ENCODE assay signal across 8 cellular contexts in genomic region chr5:168579206-168579986, GRCh38. TPM values are rescaled to one million over a fixed set of nuclear protein-coding genes. Genes with fewer than 3 reads are reported as not detected.
DNase-seq lines count a peak whose midpoint lies in the region; ATAC-seq and TF ChIP-seq lines count a peak whose summit lies in the region.

TSS of gene PANK3 (minus strand) at chr5:168579368. CDS start at chr5:168579283, 85 bp downstream.

- no peak for TF ChIP-seq RAD21 in SK-N-SH (IDR thresholded peaks at IDR 0.05; ENCODE audit: low read length)

- peak within 1 kb of the TSS; percentile 78 for H3K4me2 ChIP-seq in SK-N-SH

- H3K27me3 ChIP-seq in SK-N-SH (ENCODE audit: insufficient read depth) (no peaks in the 10 kb centered on the region), gastroesophageal sphincter (no peaks in the 10 kb centered on the region), neutrophil (no peaks in the 10 kb centered on the region)

- DNase-seq in GM04504 (ENCODE audit: low read depth) (peak; percentile 98), NCI-H1048 (lab: John Stamatoyannopoulos, UW) (peak; percentile 95), SK-N-SH (peak; percentile 96), substantia nigra (lab: John Stamatoyannopoulos, UW) (peak; percentile 90 to 100 (median 99))
- DNase-seq in activated naive CD4-positive, alpha-beta T cell treated with anti-CD3 and anti-CD28 coated beads, Interleukin-2, amount 50 U/mL, for 16 hours, result peak; percentile 97

- no peaks in the 10 kb centered on the region for H3F3A ChIP-seq in SK-N-SH (replicated peaks; ENCODE audit: insufficient read depth)

- no peak for TF ChIP-seq EP300 in SK-N-SH (IDR thresholded peaks at IDR 0.05; ENCODE audit: borderline replicate concordance in 1 of 2, low read depth in 1 of 2, low read length in 1 of 2)
- no peak for TF ChIP-seq EP300 in gastroesophageal sphincter (IDR thresholded peaks at IDR 0.05)

- peak; percentile 85 to 90 for TF ChIP-seq POLR2A in gastroesophageal sphincter (IDR thresholded peaks at IDR 0.05)

- H3K4me3 ChIP-seq in SK-N-SH (ENCODE audit: low read depth in 2 of 2, low read length in 1 of 2), result peak within 1 kb of the TSS; percentile 82 to 99
- peak within 1 kb of the TSS; percentile 73 to 82 for H3K4me3 ChIP-seq in gastroesophageal sphincter
- peak within 1 kb of the TSS; percentile 86 to 88 for H3K4me3 ChIP-seq in neutrophil (ENCODE audit: low read depth in 1 of 2, low read length in 1 of 2)

- H3K36me3 ChIP-seq in SK-N-SH (replicated peaks in 1 of 2; ENCODE audit: control insufficient read depth in 1 of 2, insufficient read depth in 2 of 2, low read length in 1 of 2) (peaks cover 0 to 16% of the 10 kb centered on the region in 2 experiments), gastroesophageal sphincter (no peaks in the 10 kb centered on the region), neutrophil (no peaks in the 10 kb centered on the region)

- ATAC-seq in HG02571 (IDR thresholded peaks at IDR 0.05; ENCODE audit: unreplicated experiment) (peak; percentile 94), gastroesophageal sphincter (peak; percentile 99)

- peaks cover 48% of the 10 kb centered on the region for H3K79me2 ChIP-seq in SK-N-SH (ENCODE audit: insufficient read depth)

- POLR2A ChIA-PET in SK-N-SH (lab: Yijun Ruan, JAX), result interaction anchor here (0.6 to 1.8 kb wide), 14 partner anchors 9 to 306 kb away, joined by 3 to 9 read pairs (median 4); partner anchors contain the start of gene RARS1

- no peaks in the 10 kb centered on the region for H3K9me2 ChIP-seq in SK-N-SH

- H3K9me3 ChIP-seq in SK-N-SH (no peaks in the 10 kb centered on the region), gastroesophageal sphincter (no peaks in the 10 kb centered on the region), neutrophil (no peaks in the 10 kb centered on the region)

- TF ChIP-seq CTCF in SK-N-SH (IDR thresholded peaks at IDR 0.05) (no peak), gastroesophageal sphincter (IDR thresholded peaks at IDR 0.05) (no peak), neutrophil (IDR thresholded peaks at IDR 0.05) (peak; percentile 13)

- peak within 1 kb of the TSS; percentile 87 for H2AFZ ChIP-seq in SK-N-SH (ENCODE audit: low read depth)

- peak within 1 kb of the TSS; percentile 96 for H3K9ac ChIP-seq in SK-N-SH

- peaks cover 43% of the 10 kb centered on the region for H4K20me1 ChIP-seq in SK-N-SH (ENCODE audit: insufficient read depth)

- 0% methylated on average over 44 of the region's 76 CpGs for WGBS in SK-N-SH (ENCODE audit: low lambda C conversion rate)
- WGBS in gastroesophageal sphincter (ENCODE audit: low coverage in 1 of 2), 2 donors, result 0% methylated on average over 2 of the region's 76 CpGs

- H3K27ac ChIP-seq in SK-N-SH (ENCODE audit: low read depth in 2 of 2, low read length in 1 of 2) (peak within 1 kb of the TSS; percentile 92 to 97), gastroesophageal sphincter (peak within 1 kb of the TSS; percentile 84 to 99 (median 95)), neutrophil (peak within 1 kb of the TSS; percentile 85), substantia nigra (ENCODE audit: low read depth, low read length, poor library complexity, severe bottlenecking) (peak within 1 kb of the TSS; percentile 91)

- H3K4me1 ChIP-seq in SK-N-SH (ENCODE audit: control insufficient read depth in 1 of 2, insufficient read depth in 2 of 2, low read depth in 1 of 2, low read length in 1 of 2), result peaks cover 5 to 12% of the 10 kb centered on the region in 2 experiments; a peak in 3 of 4 replicates
- H3K4me1 ChIP-seq in gastroesophageal sphincter, result peaks cover 0 to 46% (median 12%) of the 10 kb centered on the region in 3 donors
- peaks cover 15 to 16% of the 10 kb centered on the region in 2 experiments for H3K4me1 ChIP-seq in neutrophil (ENCODE audit: control insufficient read depth in 1 of 2, insufficient read depth in 1 of 2, low read depth in 1 of 2, low read length in 1 of 2)

- CTCF ChIA-PET in SK-N-SH (lab: Yijun Ruan, JAX), result interaction anchor here (0.9 to 1.2 kb wide), 2 partner anchors 40 to 46 kb away, joined by 3 read pairs; no protein-coding TSS in a partner anchor

TF ChIP-seq in SK-N-SH, 30 proteins besides CTCF, POLR2A, EP300 and RAD21 (continues in another document):
- TF ChIP-seq SIN3A (IDR thresholded peaks at IDR 0.05; ENCODE audit: borderline replicate concordance, low read depth, low read length) (no peak), TCF12 (IDR thresholded peaks at IDR 0.05) (peak; percentile 30; the same call in 1 of the 2 replicates), EZH2phosphoT487 (IDR thresholded peaks at IDR 0.05; ENCODE audit: borderline replicate concordance, low read depth) (no peak), USF2 (IDR thresholded peaks at IDR 0.05; ENCODE audit: borderline replicate concordance, low read depth, low read length) (peak; percentile 88), NRF1 (IDR thresholded peaks at IDR 0.05; ENCODE audit: low read depth, low read length) (0 out of 2 replicates have a peak, but pooled peaks have one; percentile 15), ELF1 (IDR thresholded peaks at IDR 0.05) (peak; percentile 80), MXI1 (IDR thresholded peaks at IDR 0.05; ENCODE audit: low read depth, low read length) (no peak; the same call in 1 of the 2 replicates), FOSL2 (IDR thresholded peaks at IDR 0.05; ENCODE audit: borderline replicate concordance, low read depth) (no peak), POLR2AphosphoS5 (IDR thresholded peaks at IDR 0.05; ENCODE audit: low read depth, low read length) (peak; percentile 99), NFIC (IDR thresholded peaks at IDR 0.05; ENCODE audit: borderline replicate concordance) (no peak; the same call in 1 of the 2 replicates), GATA2 (CRISPR knock-in tag; IDR thresholded peaks at IDR 0.05) (no peak), FOXJ3 (CRISPR knock-in tag; IDR thresholded peaks at IDR 0.05) (no peak), MEF2A (IDR thresholded peaks at IDR 0.05; ENCODE audit: borderline replicate concordance, low read depth) (no peak), YY1 (IDR thresholded peaks at IDR 0.05; ENCODE audit: low read depth) (peak; percentile 80; the same call in 1 of the 2 replicates), USF1 (IDR thresholded peaks at IDR 0.05; ENCODE audit: borderline replicate concordance, low read depth) (peak; percentile 99), RXRA (IDR thresholded peaks at IDR 0.05; ENCODE audit: borderline replicate concordance, low read depth) (no peak), GABPA (IDR thresholded peaks at IDR 0.05; ENCODE audit: low read depth) (peak; percentile 88), SMC3 (IDR thresholded peaks at IDR 0.05; ENCODE audit: low read depth, low read length) (no peak)
- TF ChIP-seq, protein P1, sequence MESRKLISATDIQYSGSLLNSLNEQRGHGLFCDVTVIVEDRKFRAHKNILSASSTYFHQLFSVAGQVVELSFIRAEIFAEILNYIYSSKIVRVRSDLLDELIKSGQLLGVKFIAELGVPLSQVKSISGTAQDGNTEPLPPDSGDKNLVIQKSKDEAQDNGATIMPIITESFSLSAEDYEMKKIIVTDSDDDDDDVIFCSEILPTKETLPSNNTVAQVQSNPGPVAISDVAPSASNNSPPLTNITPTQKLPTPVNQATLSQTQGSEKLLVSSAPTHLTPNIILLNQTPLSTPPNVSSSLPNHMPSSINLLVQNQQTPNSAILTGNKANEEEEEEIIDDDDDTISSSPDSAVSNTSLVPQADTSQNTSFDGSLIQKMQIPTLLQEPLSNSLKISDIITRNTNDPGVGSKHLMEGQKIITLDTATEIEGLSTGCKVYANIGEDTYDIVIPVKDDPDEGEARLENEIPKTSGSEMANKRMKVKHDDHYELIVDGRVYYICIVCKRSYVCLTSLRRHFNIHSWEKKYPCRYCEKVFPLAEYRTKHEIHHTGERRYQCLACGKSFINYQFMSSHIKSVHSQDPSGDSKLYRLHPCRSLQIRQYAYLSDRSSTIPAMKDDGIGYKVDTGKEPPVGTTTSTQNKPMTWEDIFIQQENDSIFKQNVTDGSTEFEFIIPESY (IDR thresholded peaks at IDR 0.05; ENCODE audit: borderline replicate concordance, low read depth), result peak; percentile 51

RNA-seq across cellular contexts. Expression of gene PANK3, which starts in this region (rescaled TPM):
- 6.1 and 8.7 TPM in 2 replicates for polyA plus RNA-seq in SK-N-SH (2012; rRNA removed)
- 9.4 and 11.3 TPM in 2 replicates for polyA plus RNA-seq in SK-N-SH (2012; cell fraction: cytosol; rRNA removed)
- polyA plus RNA-seq in SK-N-SH (2012; cell fraction: nucleus; rRNA removed), result 4.9 and 12.5 TPM in 2 replicates
- total RNA-seq in gastroesophageal sphincter, result 10 to 100 TPM; 30.6 to 43.0 (median 35.3) TPM

Comparison
In these comparisons a context has a peak if more than half of its experiments do, and no peak if none do; other contexts are left out.
1. Peak in every context shown above with its lines: DNase-seq, ATAC-seq, H3K4me3 ChIP-seq and H3K27ac ChIP-seq.